15 cellular contexts compared by ENCODE assay signal in the genomic region with DNA sequence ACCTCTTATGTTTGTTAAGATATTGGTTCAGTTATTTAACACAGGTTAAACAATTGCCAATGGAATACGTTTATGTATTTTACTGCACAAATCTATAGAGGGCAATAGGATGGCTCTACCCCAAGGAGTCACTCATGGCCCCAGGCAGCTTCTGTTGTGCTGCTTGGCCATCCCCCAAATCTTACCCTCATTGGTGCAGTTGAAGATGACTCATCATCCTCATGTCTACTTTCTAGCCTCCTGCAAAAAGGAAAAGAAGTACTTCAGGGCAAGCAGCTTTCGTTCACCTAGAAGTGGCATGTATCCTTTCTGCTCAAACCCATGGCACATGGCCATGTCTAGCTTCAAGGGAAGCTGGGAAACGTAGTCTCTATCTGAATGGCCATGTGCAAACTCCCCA. TPM values are rescaled to one million over a fixed set of nuclear protein-coding genes. Genes with fewer than 3 reads are reported as not detected.
"Had no signal": no experiment of that assay in that cellular context is flagged by ENCODE, and none has a peak within 500 bp of the region (broad histone marks: within the 10 kb centered on the region; RNA-seq: fewer than 3 reads in every experiment).

No MANE protein-coding gene starts in this region.

- H3K4me1 ChIP-seq: body of pancreas, gastroesophageal sphincter, heart right ventricle, lower lobe of right lung had no signal

- H3K9me3 ChIP-seq: body of pancreas, gastroesophageal sphincter, heart right ventricle, lower lobe of right lung, thoracic aorta had no signal

- DNase-seq: activated B cell treated with CpG ODN at 0.5 μM for 24 hours; activated CD4-positive, alpha-beta T cell treated with anti-CD3 and anti-CD28 coated beads, Interleukin-2, amount 10 ng/mL, durations not matched to agents 7 days and 5 days; activated gamma-delta T cell treated with Interleukin-2 at 50 U/mL for 16 hours; amniotic stem cell; body of pancreas; effector memory CD8-positive, alpha-beta T cell; heart right ventricle; left colon; lower lobe of right lung; nucleus accumbens had no signal

- H3K36me3 ChIP-seq: gastroesophageal sphincter, heart right ventricle, lower lobe of right lung, thoracic aorta had no signal

- ATAC-seq: body of pancreas; effector memory CD8-positive, alpha-beta T cell; gastroesophageal sphincter; heart right ventricle; left colon; lower lobe of right lung; stimulated activated effector memory CD8-positive, alpha-beta T cell treated with anti-CD3 and anti-CD28 coated beads, Interleukin-12 subunit alpha, Interleukin-12 subunit beta, amount 100 ng/mL, for 72 hours had no signal

- H3K27ac ChIP-seq: body of pancreas, gastroesophageal sphincter, heart right ventricle, lower lobe of right lung, thoracic aorta had no signal

- H3K27me3 ChIP-seq: body of pancreas had no signal

- H3K4me3 ChIP-seq: body of pancreas, gastroesophageal sphincter, heart right ventricle, lower lobe of right lung, thoracic aorta had no signal

RNA-seq across cellular contexts. Expression of gene PHOX2B, which starts 14.2 kb away (rescaled TPM):
- total RNA-seq: activated B cell treated with CpG ODN at 0.5 μM for 24 hours; activated CD4-positive, alpha-beta T cell treated with anti-CD3 and anti-CD28 coated beads, Interleukin-2, amount 10 ng/mL, durations not matched to agents 7 days and 5 days; body of pancreas; epithelial cell of proximal tubule; heart right ventricle; lower lobe of right lung; posterior vena cava; thoracic aorta had no signal
- polyA plus RNA-seq: heart right ventricle had no signal
